8 cellular contexts compared by ENCODE assay signal in the genomic region with DNA sequence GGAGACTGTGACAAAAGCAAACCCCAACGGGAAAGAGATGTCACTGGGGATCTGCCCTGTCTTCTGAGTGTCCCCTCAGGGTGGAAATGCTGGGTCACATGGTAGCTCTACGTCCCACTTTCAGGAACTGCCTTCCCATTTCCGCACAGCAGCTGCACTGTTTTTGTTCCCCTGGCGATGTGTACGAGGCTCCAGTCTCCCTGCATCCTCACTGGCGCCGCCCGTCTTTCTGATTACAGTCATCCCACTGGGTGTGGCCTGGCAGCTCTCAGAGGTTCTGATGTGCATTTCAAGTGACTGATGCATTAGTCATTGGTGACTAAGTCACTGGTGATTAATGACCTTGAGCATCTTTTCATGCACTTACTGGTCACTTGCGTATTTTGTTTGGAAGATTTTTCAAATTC. TPM values are rescaled to one million over a fixed set of nuclear protein-coding genes. Genes with fewer than 3 reads are reported as not detected.
DNase-seq lines count a peak whose midpoint lies in the region; ATAC-seq and TF ChIP-seq lines count a peak whose summit lies in the region.

No MANE protein-coding gene starts in this region.

- H3K4me1 Mint-ChIP-seq in T-helper 1 cell treated with Interleukin-12 subunit alpha and Interleukin-12 subunit beta and Interleukin-4 antibody, amounts not matched to agents 30 μg/mL and 1 μg/mL, for 36 hours (ENCODE audit: low read depth), result peaks cover 37% of the 10 kb centered on the region

- peaks cover 52% of the 10 kb centered on the region for H3K36me3 Mint-ChIP-seq in T-helper 1 cell treated with Interleukin-12 subunit alpha and Interleukin-12 subunit beta and Interleukin-4 antibody, amounts not matched to agents 30 μg/mL and 1 μg/mL, for 36 hours (ENCODE audit: low read depth)

- H3K9me3 Mint-ChIP-seq in T-helper 1 cell treated with Interleukin-12 subunit alpha and Interleukin-12 subunit beta and Interleukin-4 antibody, amounts not matched to agents 30 μg/mL and 1 μg/mL, for 36 hours, result no peaks in the 10 kb centered on the region

- DNase-seq in dedifferentiated amniotic fluid mesenchymal stem cell (ENCODE audit: extremely low spot score) (peak; percentile 97), lung microvascular endothelial cell (ENCODE audit: low read depth in 2 of 2) (peak; percentile 98 to 99), NCI-H1092 (lab: John Stamatoyannopoulos, UW) (no peak)
- peak; percentile 72 for DNase-seq in stimulated activated naive CD8-positive, alpha-beta T cell treated with anti-CD3 and anti-CD28 coated beads, Interleukin-15, Interleukin-2, amounts not matched to agents 100 U/mL and 50 U/mL, for 24 hours

- no peak overlapping the region for H3K4me3 ChIP-seq in HEK293 (ENCODE audit: low read depth, low read length)

- CTCF ChIA-PET in HEK293 (lab: Yijun Ruan, JAX), result interaction anchor here (0.5 to 0.8 kb wide), 3 partner anchors 14 to 130 kb away, joined by 3 read pairs; no protein-coding TSS in a partner anchor

- peak overlapping the region; percentile 21 for H3K27ac Mint-ChIP-seq in T-helper 1 cell treated with Interleukin-12 subunit alpha and Interleukin-12 subunit beta and Interleukin-4 antibody, amounts not matched to agents 30 μg/mL and 1 μg/mL, for 36 hours

- POLR2A ChIA-PET in HEK293 (lab: Yijun Ruan, JAX), result interaction anchor here (1.3 kb wide), 1 partner anchor 21 kb away, joined by 6 read pairs; a partner anchor contains a TSS

- H3K4me1 ChIP-seq in HEK293 (ENCODE audit: control insufficient read depth, insufficient read depth, low read length), result no peaks in the 10 kb centered on the region

- no peak for TF ChIP-seq CTCF in HEK293 (tag by site-specific recombination; IDR thresholded peaks at IDR 0.05)

- H3K36me3 ChIP-seq in HEK293 (ENCODE audit: control insufficient read depth in 2 of 2, insufficient read depth in 1 of 2, low read length in 2 of 2), result peaks cover 8 to 64% of the 10 kb centered on the region in 2 experiments

- H3K4me3 Mint-ChIP-seq in T-helper 1 cell treated with Interleukin-12 subunit alpha and Interleukin-12 subunit beta and Interleukin-4 antibody, amounts not matched to agents 30 μg/mL and 1 μg/mL, for 36 hours, result no peak overlapping the region

- H3K9me3 ChIP-seq in HEK293 (ENCODE audit: control insufficient read depth, insufficient read depth, low read depth, low read length), result no peaks in the 10 kb centered on the region

- no peak overlapping the region for H3K27ac ChIP-seq in HEK293 (ENCODE audit: extremely low read depth, low read depth, low read length)

- no peaks in the 10 kb centered on the region for H3K27me3 Mint-ChIP-seq in T-helper 1 cell treated with Interleukin-12 subunit alpha and Interleukin-12 subunit beta and Interleukin-4 antibody, amounts not matched to agents 30 μg/mL and 1 μg/mL, for 36 hours (ENCODE audit: low read depth)

- peak; percentile 89 for ATAC-seq in stimulated activated naive CD8-positive, alpha-beta T cell treated with anti-CD3 and anti-CD28 coated beads, Interleukin-15, Interleukin-2, amounts not matched to agents 100 U/mL and 50 U/mL, for 24 hours
- ATAC-seq in GM18520 (IDR thresholded peaks at IDR 0.05; ENCODE audit: unreplicated experiment) (no peak), HG03196 (IDR thresholded peaks at IDR 0.05; ENCODE audit: unreplicated experiment) (no peak)

TF ChIP-seq in HEK293, 187 proteins besides CTCF, POLR2A, EP300 and RAD21 (continues in another document):
- TF ChIP-seq HOXD13 (CRISPR knock-in tag; IDR thresholded peaks at IDR 0.05; ENCODE audit: borderline replicate concordance) (no peak), SP2 (tag by site-specific recombination; IDR thresholded peaks at IDR 0.05) (peak; percentile 64), GLIS1 (tag by site-specific recombination; IDR thresholded peaks at IDR 0.05) (no peak), ZNF324 (tag by site-specific recombination; IDR thresholded peaks at IDR 0.05) (peak; percentile 63; the same call in 1 of the 2 replicates), ZNF133 (tag by site-specific recombination; IDR thresholded peaks at IDR 0.05) (no peak), ZNF37A (tag by site-specific recombination; IDR thresholded peaks at IDR 0.05) (no peak), OVOL3 (tag by site-specific recombination; IDR thresholded peaks at IDR 0.05) (no peak), ZNF561 (tag by site-specific recombination; IDR thresholded peaks at IDR 0.05; ENCODE audit: borderline replicate concordance) (no peak), ZFP3 (tag by site-specific recombination; IDR thresholded peaks at IDR 0.05; ENCODE audit: low read depth) (no peak), ZNF175 (tag by site-specific recombination; IDR thresholded peaks at IDR 0.05) (no peak), ZNF140 (tag by site-specific recombination; IDR thresholded peaks at IDR 0.05) (no peak), ZNF311 (tag by site-specific recombination; IDR thresholded peaks at IDR 0.05; ENCODE audit: borderline replicate concordance) (no peak), ZNF610 (tag by site-specific recombination; IDR thresholded peaks at IDR 0.05; ENCODE audit: borderline replicate concordance) (no peak), ZNF776 (tag by site-specific recombination; IDR thresholded peaks at IDR 0.05; ENCODE audit: borderline replicate concordance) (no peak), ZNF623 (tag by site-specific recombination; IDR thresholded peaks at IDR 0.05) (no peak)
- TF ChIP-seq, protein P1, sequence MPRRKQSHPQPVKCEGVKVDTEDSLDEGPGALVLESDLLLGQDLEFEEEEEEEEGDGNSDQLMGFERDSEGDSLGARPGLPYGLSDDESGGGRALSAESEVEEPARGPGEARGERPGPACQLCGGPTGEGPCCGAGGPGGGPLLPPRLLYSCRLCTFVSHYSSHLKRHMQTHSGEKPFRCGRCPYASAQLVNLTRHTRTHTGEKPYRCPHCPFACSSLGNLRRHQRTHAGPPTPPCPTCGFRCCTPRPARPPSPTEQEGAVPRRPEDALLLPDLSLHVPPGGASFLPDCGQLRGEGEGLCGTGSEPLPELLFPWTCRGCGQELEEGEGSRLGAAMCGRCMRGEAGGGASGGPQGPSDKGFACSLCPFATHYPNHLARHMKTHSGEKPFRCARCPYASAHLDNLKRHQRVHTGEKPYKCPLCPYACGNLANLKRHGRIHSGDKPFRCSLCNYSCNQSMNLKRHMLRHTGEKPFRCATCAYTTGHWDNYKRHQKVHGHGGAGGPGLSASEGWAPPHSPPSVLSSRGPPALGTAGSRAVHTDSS (tag by site-specific recombination; IDR thresholded peaks at IDR 0.05), result no peak
- TF ChIP-seq, protein P2, sequence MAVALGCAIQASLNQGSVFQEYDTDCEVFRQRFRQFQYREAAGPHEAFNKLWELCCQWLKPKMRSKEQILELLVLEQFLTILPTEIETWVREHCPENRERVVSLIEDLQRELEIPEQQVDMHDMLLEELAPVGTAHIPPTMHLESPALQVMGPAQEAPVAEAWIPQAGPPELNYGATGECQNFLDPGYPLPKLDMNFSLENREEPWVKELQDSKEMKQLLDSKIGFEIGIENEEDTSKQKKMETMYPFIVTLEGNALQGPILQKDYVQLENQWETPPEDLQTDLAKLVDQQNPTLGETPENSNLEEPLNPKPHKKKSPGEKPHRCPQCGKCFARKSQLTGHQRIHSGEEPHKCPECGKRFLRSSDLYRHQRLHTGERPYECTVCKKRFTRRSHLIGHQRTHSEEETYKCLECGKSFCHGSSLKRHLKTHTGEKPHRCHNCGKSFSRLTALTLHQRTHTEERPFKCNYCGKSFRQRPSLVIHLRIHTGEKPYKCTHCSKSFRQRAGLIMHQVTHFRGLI (tag by site-specific recombination; IDR thresholded peaks at IDR 0.05), result no peak
- TF ChIP-seq, protein P3, sequence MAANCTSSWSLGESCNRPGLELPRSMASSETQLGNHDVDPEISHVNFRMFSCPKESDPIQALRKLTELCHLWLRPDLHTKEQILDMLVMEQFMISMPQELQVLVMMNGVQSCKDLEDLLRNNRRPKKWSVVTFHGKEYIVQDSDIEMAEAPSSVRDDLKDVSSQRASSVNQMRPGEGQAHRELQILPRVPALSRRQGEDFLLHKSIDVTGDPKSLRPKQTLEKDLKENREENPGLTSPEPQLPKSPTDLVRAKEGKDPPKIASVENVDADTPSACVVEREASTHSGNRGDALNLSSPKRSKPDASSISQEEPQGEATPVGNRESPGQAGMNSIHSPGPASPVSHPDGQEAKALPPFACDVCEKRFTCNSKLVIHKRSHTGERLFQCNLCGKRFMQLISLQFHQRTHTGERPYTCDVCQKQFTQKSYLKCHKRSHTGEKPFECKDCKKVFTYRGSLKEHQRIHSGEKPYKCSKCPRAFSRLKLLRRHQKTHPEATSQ (tag by site-specific recombination; IDR thresholded peaks at IDR 0.05), result no peak
- TF ChIP-seq, protein P4, sequence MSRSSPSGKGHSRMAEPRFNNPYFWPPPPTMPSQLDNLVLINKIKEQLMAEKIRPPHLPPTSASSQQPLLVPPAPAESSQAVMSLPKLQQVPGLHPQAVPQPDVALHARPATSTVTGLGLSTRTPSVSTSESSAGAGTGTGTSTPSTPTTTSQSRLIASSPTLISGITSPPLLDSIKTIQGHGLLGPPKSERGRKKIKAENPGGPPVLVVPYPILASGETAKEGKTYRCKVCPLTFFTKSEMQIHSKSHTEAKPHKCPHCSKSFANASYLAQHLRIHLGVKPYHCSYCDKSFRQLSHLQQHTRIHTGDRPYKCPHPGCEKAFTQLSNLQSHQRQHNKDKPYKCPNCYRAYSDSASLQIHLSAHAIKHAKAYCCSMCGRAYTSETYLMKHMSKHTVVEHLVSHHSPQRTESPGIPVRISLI (tag by site-specific recombination; IDR thresholded peaks at IDR 0.05), result no peak
- TF ChIP-seq, protein P5, sequence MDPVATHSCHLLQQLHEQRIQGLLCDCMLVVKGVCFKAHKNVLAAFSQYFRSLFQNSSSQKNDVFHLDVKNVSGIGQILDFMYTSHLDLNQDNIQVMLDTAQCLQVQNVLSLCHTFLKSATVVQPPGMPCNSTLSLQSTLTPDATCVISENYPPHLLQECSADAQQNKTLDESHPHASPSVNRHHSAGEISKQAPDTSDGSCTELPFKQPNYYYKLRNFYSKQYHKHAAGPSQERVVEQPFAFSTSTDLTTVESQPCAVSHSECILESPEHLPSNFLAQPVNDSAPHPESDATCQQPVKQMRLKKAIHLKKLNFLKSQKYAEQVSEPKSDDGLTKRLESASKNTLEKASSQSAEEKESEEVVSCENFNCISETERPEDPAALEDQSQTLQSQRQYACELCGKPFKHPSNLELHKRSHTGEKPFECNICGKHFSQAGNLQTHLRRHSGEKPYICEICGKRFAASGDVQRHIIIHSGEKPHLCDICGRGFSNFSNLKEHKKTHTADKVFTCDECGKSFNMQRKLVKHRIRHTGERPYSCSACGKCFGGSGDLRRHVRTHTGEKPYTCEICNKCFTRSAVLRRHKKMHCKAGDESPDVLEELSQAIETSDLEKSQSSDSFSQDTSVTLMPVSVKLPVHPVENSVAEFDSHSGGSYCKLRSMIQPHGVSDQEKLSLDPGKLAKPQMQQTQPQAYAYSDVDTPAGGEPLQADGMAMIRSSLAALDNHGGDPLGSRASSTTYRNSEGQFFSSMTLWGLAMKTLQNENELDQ (tag by site-specific recombination; IDR thresholded peaks at IDR 0.05; ENCODE audit: low read depth), result no peak

RNA-seq across cellular contexts. Expression of a gene that starts 21.2 kb away (rescaled TPM):
- 36.0 and 53.6 TPM in 2 replicates for total RNA-seq in lung microvascular endothelial cell

RNA-seq across cellular contexts. Expression of a gene that starts 22.1 kb away (rescaled TPM):
- 62.1 and 79.4 TPM in 2 replicates for total RNA-seq in lung microvascular endothelial cell

RNA-seq across cellular contexts. Expression of a gene that starts 28.8 kb away (rescaled TPM):
- total RNA-seq in lung microvascular endothelial cell, result 0.20 TPM in 1 of 2 replicates, not detected in the other
